ENCODE assay signal across 22 cellular contexts in the genomic region with DNA sequence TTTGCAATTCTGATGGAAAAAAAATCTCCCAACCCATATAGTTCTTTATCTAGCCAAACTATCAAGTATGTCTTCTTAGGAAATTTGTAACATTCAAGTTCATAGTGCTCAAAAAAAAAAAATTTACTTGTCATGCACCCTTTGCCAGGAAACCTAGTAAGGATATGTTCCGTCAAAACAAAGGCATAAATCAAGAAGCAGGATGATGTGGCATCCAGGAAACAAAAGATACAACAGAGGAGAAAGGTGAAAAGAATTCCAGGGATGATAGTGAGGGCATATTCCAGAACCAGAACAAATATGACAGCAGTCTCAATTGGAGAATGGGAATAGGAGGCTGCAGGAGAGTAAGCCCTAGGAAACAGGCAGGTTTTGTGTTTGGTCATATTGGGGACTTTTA.
DNase-seq lines count a peak whose midpoint lies in the region; ATAC-seq and TF ChIP-seq lines count a peak whose summit lies in the region.
"Had no signal": no experiment of that assay in that cellular context is flagged by ENCODE, and none has a peak within 500 bp of the region (broad histone marks: within the 10 kb centered on the region; RNA-seq: fewer than 3 reads in every experiment).

No MANE protein-coding gene starts in this region.

- no peaks in the 10 kb centered on the region for H3K27me3 ChIP-seq in mesenchymal stem cell (ENCODE audit: control insufficient read depth in 1 of 2, insufficient read depth in 1 of 2, low read length in 2 of 2)
- H3K27me3 ChIP-seq in uterus, result no peaks in the 10 kb centered on the region
- no peaks in the 10 kb centered on the region for H3K27me3 ChIP-seq in adrenal gland
- no peaks in the 10 kb centered on the region for H3K27me3 ChIP-seq in CD8-positive, alpha-beta memory T cell (ENCODE audit: insufficient read depth, low read length, poor library complexity, severe bottlenecking)
- H3K27me3 ChIP-seq: BLaER1, Peyer's patch, stomach had no signal

- H2AFZ ChIP-seq in mesenchymal stem cell (ENCODE audit: low read depth, low read length), result no peak overlapping the region

- no peak overlapping the region for H4K91ac ChIP-seq in mesenchymal stem cell (ENCODE audit: low read length)

- H3K23ac ChIP-seq in mesenchymal stem cell (ENCODE audit: low read length in 2 of 2), result no peak overlapping the region

- no peak for DNase-seq in activated T-cell treated with anti-CD3 and anti-CD28 coated beads, Interleukin-2, amount 50 U/mL, for 24 hours
- no peak for DNase-seq in activated T-cell treated with anti-CD3 and anti-CD28 coated beads, Interleukin-2, amount 50 U/mL, for 72 hours
- no peak for DNase-seq in caudate nucleus (lab: John Stamatoyannopoulos, UW)
- DNase-seq in mesenchymal stem cell, result no peak
- DNase-seq in uterus, result no peak
- no peak for DNase-seq in cerebellar nuclear complex (lab: John Stamatoyannopoulos, UW)
- DNase-seq in adrenal gland, result no peak
- no peak for DNase-seq in CD8-positive, alpha-beta memory T cell
- DNase-seq: activated CD4-positive, alpha-beta T cell treated with anti-CD3 and anti-CD28 coated beads for 36 hours; activated naive CD8-positive, alpha-beta T cell treated with anti-CD3 and anti-CD28 coated beads for 36 hours; DMS 273 treated with DMSO at 0.1 percent for 48 hours; HCEC 1CT; MM.1S; NK-92 treated with Interleukin-12 subunit alpha and Interleukin-12 subunit beta, amount 100 ng/mL, for 24 hours; Peyer's patch; stomach had no signal

- H3K4me3 Mint-ChIP-seq in activated T-cell treated with anti-CD3 and anti-CD28 coated beads, Interleukin-2, amount 50 U/mL, for 24 hours, result no peak overlapping the region
- no peak overlapping the region for H3K4me3 Mint-ChIP-seq in activated T-cell treated with anti-CD3 and anti-CD28 coated beads, Interleukin-2, amount 50 U/mL, for 72 hours
- no peak overlapping the region for H3K4me3 Mint-ChIP-seq in CD8-positive, alpha-beta memory T cell
- H3K4me3 Mint-ChIP-seq: activated CD4-positive, alpha-beta T cell treated with anti-CD3 and anti-CD28 coated beads for 36 hours; activated naive CD8-positive, alpha-beta T cell treated with anti-CD3 and anti-CD28 coated beads for 36 hours; activated T-helper 17 cell treated with anti-CD3 and anti-CD28 coated beads, Interleukin-2, amount 50 U/mL, for 72 hours had no signal

- CTCF ChIA-PET in CD8-positive, alpha-beta memory T cell (lab: Charles Lee), result no interaction called here

- H3K18ac ChIP-seq in mesenchymal stem cell (ENCODE audit: low read depth in 1 of 2, low read length in 2 of 2), result no peak overlapping the region

- no peaks in the 10 kb centered on the region for H3K9me3 ChIP-seq in mesenchymal stem cell (ENCODE audit: control insufficient read depth, low read length)
- no peaks in the 10 kb centered on the region for H3K9me3 ChIP-seq in uterus
- H3K9me3 ChIP-seq in adrenal gland (replicated peaks in 1 of 3), result no peaks in the 10 kb centered on the region
- H3K9me3 ChIP-seq in CD8-positive, alpha-beta memory T cell (ENCODE audit: low read length), result no peaks in the 10 kb centered on the region
- H3K9me3 ChIP-seq: A549, BLaER1, Peyer's patch, prostate gland, stomach had no signal

- H3K4ac ChIP-seq in mesenchymal stem cell (ENCODE audit: low read depth in 1 of 2, low read length in 2 of 2), result no peak overlapping the region

- no peak for ATAC-seq in activated T-cell treated with anti-CD3 and anti-CD28 coated beads, Interleukin-2, amount 50 U/mL, for 72 hours (replicated peaks in 1 of 2)
- ATAC-seq: activated CD4-positive, alpha-beta T cell treated with anti-CD3 and anti-CD28 coated beads for 36 hours; activated T-helper 17 cell treated with anti-CD3 and anti-CD28 coated beads, Interleukin-2, amount 50 U/mL, for 72 hours; GM12878; HepG2 had no signal

- no peak overlapping the region for H4K8ac ChIP-seq in mesenchymal stem cell (ENCODE audit: low read length)

- H3K4me1 Mint-ChIP-seq in activated T-cell treated with anti-CD3 and anti-CD28 coated beads, Interleukin-2, amount 50 U/mL, for 24 hours (ENCODE audit: low read depth), result no peaks in the 10 kb centered on the region
- peaks cover 5% of the 10 kb centered on the region for H3K4me1 Mint-ChIP-seq in activated T-cell treated with anti-CD3 and anti-CD28 coated beads, Interleukin-2, amount 50 U/mL, for 72 hours (ENCODE audit: low read depth)
- no peaks in the 10 kb centered on the region for H3K4me1 Mint-ChIP-seq in CD8-positive, alpha-beta memory T cell
- H3K4me1 Mint-ChIP-seq: activated CD4-positive, alpha-beta T cell treated with anti-CD3 and anti-CD28 coated beads for 36 hours; activated naive CD8-positive, alpha-beta T cell treated with anti-CD3 and anti-CD28 coated beads for 36 hours; activated T-helper 17 cell treated with anti-CD3 and anti-CD28 coated beads, Interleukin-2, amount 50 U/mL, for 72 hours had no signal

- no peak overlapping the region for H2BK5ac ChIP-seq in mesenchymal stem cell (ENCODE audit: low read depth, low read length, poor library complexity, severe bottlenecking)

- H3K4me3 ChIP-seq in mesenchymal stem cell (ENCODE audit: insufficient read depth in 1 of 2, low read depth in 1 of 2, low read length in 2 of 2) (no peak overlapping the region), uterus (no peak overlapping the region), adrenal gland (no peak overlapping the region)
- H3K4me3 ChIP-seq in CD8-positive, alpha-beta memory T cell (ENCODE audit: low read length), result no peak overlapping the region
- H3K4me3 ChIP-seq: A549, BLaER1, GM12878, Peyer's patch, prostate gland, stomach had no signal

- H3K36me3 Mint-ChIP-seq in activated T-cell treated with anti-CD3 and anti-CD28 coated beads, Interleukin-2, amount 50 U/mL, for 24 hours (ENCODE audit: low read depth), result peaks cover 66% of the 10 kb centered on the region
- H3K36me3 Mint-ChIP-seq in activated T-cell treated with anti-CD3 and anti-CD28 coated beads, Interleukin-2, amount 50 U/mL, for 72 hours (ENCODE audit: insufficient read depth in 2 of 2), result peaks cover 0 to 3% of the 10 kb centered on the region in 2 donors
- peaks cover 0 to 75% (median 16%) of the 10 kb centered on the region in 3 donors for H3K36me3 Mint-ChIP-seq in CD8-positive, alpha-beta memory T cell

- intact Hi-C loops in uterus (cut with DNase I; ENCODE audit: low total_unique reads), result no loop called here
- intact Hi-C loops in adrenal gland (cut with DNase I), result no loop called here

- H3K9me3 Mint-ChIP-seq in activated T-cell treated with anti-CD3 and anti-CD28 coated beads, Interleukin-2, amount 50 U/mL, for 24 hours, result no peaks in the 10 kb centered on the region
- no peaks in the 10 kb centered on the region for H3K9me3 Mint-ChIP-seq in activated T-cell treated with anti-CD3 and anti-CD28 coated beads, Interleukin-2, amount 50 U/mL, for 72 hours
- H3K9me3 Mint-ChIP-seq in CD8-positive, alpha-beta memory T cell, result no peaks in the 10 kb centered on the region
- H3K9me3 Mint-ChIP-seq: activated naive CD8-positive, alpha-beta T cell treated with anti-CD3 and anti-CD28 coated beads for 36 hours; activated T-helper 17 cell treated with anti-CD3 and anti-CD28 coated beads, Interleukin-2, amount 50 U/mL, for 72 hours had no signal

- H2BK15ac ChIP-seq in mesenchymal stem cell (ENCODE audit: low read depth, poor library complexity, severe bottlenecking), result no peak overlapping the region

- H3K4me1 ChIP-seq in mesenchymal stem cell (ENCODE audit: control insufficient read depth, insufficient read depth, low read depth, low read length) (no peaks in the 10 kb centered on the region), uterus (peaks cover 0 to 3% of the 10 kb centered on the region in 2 donors), adrenal gland (replicated peaks in 1 of 2) (peaks cover 0 to 8% of the 10 kb centered on the region in 2 donors)
- H3K4me1 ChIP-seq in CD8-positive, alpha-beta memory T cell (ENCODE audit: insufficient read depth, low read length), result no peaks in the 10 kb centered on the region
- H3K4me1 ChIP-seq: A549, BLaER1, Peyer's patch, prostate gland had no signal

- H3K27me3 Mint-ChIP-seq in activated T-cell treated with anti-CD3 and anti-CD28 coated beads, Interleukin-2, amount 50 U/mL, for 24 hours, result no peaks in the 10 kb centered on the region
- no peaks in the 10 kb centered on the region for H3K27me3 Mint-ChIP-seq in activated T-cell treated with anti-CD3 and anti-CD28 coated beads, Interleukin-2, amount 50 U/mL, for 72 hours (ENCODE audit: low read depth)
- no peaks in the 10 kb centered on the region for H3K27me3 Mint-ChIP-seq in CD8-positive, alpha-beta memory T cell
- H3K27me3 Mint-ChIP-seq: activated CD4-positive, alpha-beta T cell treated with anti-CD3 and anti-CD28 coated beads for 36 hours; activated naive CD8-positive, alpha-beta T cell treated with anti-CD3 and anti-CD28 coated beads for 36 hours; activated T-helper 17 cell treated with anti-CD3 and anti-CD28 coated beads, Interleukin-2, amount 50 U/mL, for 72 hours had no signal

- H3K36me3 ChIP-seq in mesenchymal stem cell (ENCODE audit: control insufficient read depth in 1 of 2, insufficient read depth in 2 of 2, low read depth in 1 of 2, low read length in 2 of 2) (peaks cover 15 to 76% of the 10 kb centered on the region in 2 experiments), uterus (no peaks in the 10 kb centered on the region), adrenal gland (replicated peaks in 1 of 2) (peaks cover 0 to 33% of the 10 kb centered on the region in 2 donors)
- H3K36me3 ChIP-seq in CD8-positive, alpha-beta memory T cell (ENCODE audit: insufficient read depth, low read length), result peaks cover 19% of the 10 kb centered on the region
- H3K36me3 ChIP-seq: prostate gland had no signal

- peak overlapping the region; percentile 56 for H2AK5ac ChIP-seq in mesenchymal stem cell (ENCODE audit: low read length, severe bottlenecking)

- peak overlapping the region; percentile 94 for H3K27ac ChIP-seq in caudate nucleus (ENCODE audit: low read depth, low read length)
- no peak overlapping the region for H3K27ac ChIP-seq in mesenchymal stem cell (ENCODE audit: low read length, poor library complexity, severe bottlenecking)
- H3K27ac ChIP-seq in uterus, result peak overlapping the region; percentile 58 to 65
- H3K27ac ChIP-seq in adrenal gland, result peak overlapping the region in 2 of 5 donors; percentile 32
- H3K27ac ChIP-seq in CD8-positive, alpha-beta memory T cell (ENCODE audit: low read depth, low read length), result no peak overlapping the region
- H3K27ac ChIP-seq: A549, BLaER1, Peyer's patch, stomach had no signal

- TF ChIP-seq CTCF in uterus (IDR thresholded peaks at IDR 0.05) (no peak), adrenal gland (IDR thresholded peaks at IDR 0.05) (no peak)

- no peak overlapping the region for H3K14ac ChIP-seq in mesenchymal stem cell (ENCODE audit: low read length in 2 of 2)

- H3K79me1 ChIP-seq in mesenchymal stem cell (replicated peaks; ENCODE audit: low read length, poor library complexity, severe bottlenecking), result peaks cover 13% of the 10 kb centered on the region

- POLR2A ChIA-PET in CD8-positive, alpha-beta memory T cell (lab: Charles Lee), result no interaction called here

- no peak overlapping the region for H2BK120ac ChIP-seq in mesenchymal stem cell (ENCODE audit: low read depth, low read length)

- H3K27ac Mint-ChIP-seq in activated T-cell treated with anti-CD3 and anti-CD28 coated beads, Interleukin-2, amount 50 U/mL, for 24 hours, result peak overlapping the region; percentile 27
- no peak overlapping the region for H3K27ac Mint-ChIP-seq in activated T-cell treated with anti-CD3 and anti-CD28 coated beads, Interleukin-2, amount 50 U/mL, for 72 hours
- H3K27ac Mint-ChIP-seq in CD8-positive, alpha-beta memory T cell, result peak overlapping the region in 1 of 8 donors; percentile 49
- H3K27ac Mint-ChIP-seq: activated CD4-positive, alpha-beta T cell treated with anti-CD3 and anti-CD28 coated beads for 36 hours; activated naive CD8-positive, alpha-beta T cell treated with anti-CD3 and anti-CD28 coated beads for 36 hours had no signal

- no peak overlapping the region for H3K4me2 ChIP-seq in mesenchymal stem cell (ENCODE audit: low read length, poor library complexity, severe bottlenecking)
- H3K4me2 ChIP-seq: A549, BLaER1 had no signal

- H2BK12ac ChIP-seq in mesenchymal stem cell (ENCODE audit: low read length in 2 of 2), result no peak overlapping the region

- WGBS in mesenchymal stem cell, result 87% methylated on average over 1 of the region's 1 CpG
- 32 to 51% (median 44%) methylated on average over 1 of the region's 1 CpG for WGBS in adrenal gland, 4 donors

- TF ChIP-seq POLR2A in uterus (IDR thresholded peaks at IDR 0.05) (no peak), adrenal gland (IDR thresholded peaks at IDR 0.05) (no peak)

- peak overlapping the region; percentile 70 for H3K9ac ChIP-seq in mesenchymal stem cell (ENCODE audit: low read length)
- H3K9ac ChIP-seq: BLaER1 had no signal

Comparison
In these comparisons a context has a peak if more than half of its experiments do, and no peak if none do; other contexts are left out.
1. H3K27ac ChIP-seq: peak in caudate nucleus (single experiment) and uterus (2 of 2); none in mesenchymal stem cell (single experiment) and CD8-positive, alpha-beta memory T cell (single experiment).